In the genomic region with DNA sequence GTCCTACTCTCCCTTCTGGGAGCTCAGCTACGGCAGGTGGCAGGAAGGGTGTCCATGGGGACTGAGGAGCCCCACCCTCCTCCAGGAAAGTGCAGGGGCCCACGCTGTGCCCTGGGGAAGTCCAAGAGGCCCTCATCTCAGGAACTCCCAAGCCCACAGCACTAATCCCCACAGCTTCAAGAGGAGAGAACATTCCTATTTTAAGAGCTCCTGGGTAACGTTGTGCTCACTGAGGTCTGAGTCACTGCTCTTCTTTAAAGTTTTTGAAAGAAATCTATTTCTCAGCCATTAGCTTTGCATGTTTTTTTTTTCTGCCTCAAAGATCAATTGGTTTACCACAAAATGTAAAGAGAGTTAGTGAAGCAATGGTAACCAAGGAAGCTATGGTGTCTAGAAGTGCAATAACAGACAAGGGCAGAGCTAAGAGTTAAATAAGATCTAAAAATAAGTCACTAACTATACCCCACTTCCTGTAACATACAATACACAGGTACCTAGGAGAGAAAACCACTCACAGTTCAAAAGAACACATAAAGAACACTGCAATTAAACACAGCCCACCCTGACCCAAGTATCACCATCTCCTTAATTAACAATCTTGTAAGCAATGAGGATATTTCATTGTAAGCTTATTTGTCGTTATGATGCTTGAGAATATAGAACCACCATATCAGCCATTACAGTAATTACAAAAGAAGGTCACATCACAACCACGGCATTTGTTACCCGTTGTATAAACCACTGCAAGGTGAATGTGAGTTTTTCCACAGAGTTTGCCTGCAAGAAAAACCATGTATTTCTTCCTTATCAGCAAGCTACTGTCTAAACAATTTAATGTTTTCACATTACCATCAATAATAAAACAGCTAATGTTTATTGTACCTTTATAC, we compare ENCODE assay signal across 8 cellular contexts.
DNase-seq lines count a peak whose midpoint lies in the region; ATAC-seq lines count a peak whose summit lies in the region.

No MANE protein-coding gene starts in this region.

- peaks cover 23 to 44% (median 28%) of the 10 kb centered on the region in 3 donors for H3K4me1 ChIP-seq in skeletal muscle tissue (ENCODE audit: control insufficient read depth in 3 of 3, insufficient read depth in 3 of 3, low read length in 3 of 3)

- H3K27ac ChIP-seq in skeletal muscle tissue (ENCODE audit: low read depth, low read length), result peak overlapping the region; percentile 90

- H3K27me3 ChIP-seq in skeletal muscle tissue (ENCODE audit: control insufficient read depth in 3 of 3, insufficient read depth in 3 of 3, low read length in 3 of 3), result no peaks in the 10 kb centered on the region

- H3K9ac ChIP-seq in skeletal muscle tissue (ENCODE audit: low read depth in 1 of 3, low read length in 3 of 3), result no peak overlapping the region

- no peaks in the 10 kb centered on the region for H3K9me3 Mint-ChIP-seq in activated T-cell treated with anti-CD3 and anti-CD28 coated beads, Interleukin-2, amount 50 U/mL, for 24 hours

- no peaks in the 10 kb centered on the region for H3K36me3 ChIP-seq in skeletal muscle tissue (ENCODE audit: control insufficient read depth in 3 of 3, insufficient read depth in 3 of 3, low read length in 3 of 3)

- H3K4me3 Mint-ChIP-seq in activated T-cell treated with anti-CD3 and anti-CD28 coated beads, Interleukin-2, amount 50 U/mL, for 24 hours, result peak overlapping the region; percentile 3

- intact Hi-C loops in left ventricle myocardium superior (cut with micrococcal nuclease) (no loop called here), Right ventricle myocardium superior (cut with DNase I) (no loop called here)

- DNase-seq in left ventricle myocardium superior (no peak), Right ventricle myocardium superior (no peak), cerebellar cortex (ENCODE audit: low spot score) (no peak)
- DNase-seq in activated T-cell treated with anti-CD3 and anti-CD28 coated beads, Interleukin-2, amount 50 U/mL, for 24 hours, result no peak
- DNase-seq in stimulated activated CD4-positive, alpha-beta T cell treated with anti-CD3 and anti-CD28 coated beads, Interleukin-2, amount 100 ng/mL, for 48 hours, result no peak

- peaks cover 29% of the 10 kb centered on the region for H3K4me1 Mint-ChIP-seq in activated T-cell treated with anti-CD3 and anti-CD28 coated beads, Interleukin-2, amount 50 U/mL, for 24 hours (ENCODE audit: low read depth)

- no peaks in the 10 kb centered on the region for H3K36me3 Mint-ChIP-seq in activated T-cell treated with anti-CD3 and anti-CD28 coated beads, Interleukin-2, amount 50 U/mL, for 24 hours (ENCODE audit: low read depth)

- H3K27me3 Mint-ChIP-seq in activated T-cell treated with anti-CD3 and anti-CD28 coated beads, Interleukin-2, amount 50 U/mL, for 24 hours, result no peaks in the 10 kb centered on the region

- ATAC-seq in left ventricle myocardium superior (peak; percentile 20), Right ventricle myocardium superior (ENCODE audit: poor library complexity) (no peak), HG03025 (IDR thresholded peaks at IDR 0.05; ENCODE audit: low FRiP score, unreplicated experiment) (peak; percentile 78), esophagus mucosa (no peak)

- peak overlapping the region; percentile 67 for H3K27ac Mint-ChIP-seq in activated T-cell treated with anti-CD3 and anti-CD28 coated beads, Interleukin-2, amount 50 U/mL, for 24 hours

- H3K9me3 ChIP-seq in skeletal muscle tissue (ENCODE audit: control insufficient read depth in 3 of 3, low read length in 3 of 3), result no peaks in the 10 kb centered on the region

- H3K4me3 ChIP-seq in skeletal muscle tissue (ENCODE audit: low read length in 3 of 3), result no peak overlapping the region

Comparison
In these comparisons a context has a peak if more than half of its experiments do, and no peak if none do; other contexts are left out.
1. ATAC-seq: peak in left ventricle myocardium superior (single experiment) and HG03025 (single experiment); none in Right ventricle myocardium superior (single experiment) and esophagus mucosa (single experiment).